In genomic region chr14:92848941-92849340, GRCh38 we compare ENCODE assay signal across 17 cellular contexts. TPM values are rescaled to one million over a fixed set of nuclear protein-coding genes. Genes with fewer than 3 reads are reported as not detected.
DNase-seq lines count a peak whose midpoint lies in the region; ATAC-seq and TF ChIP-seq lines count a peak whose summit lies in the region.
"Had no signal": no experiment of that assay in that cellular context is flagged by ENCODE, and none has a peak within 500 bp of the region (broad histone marks: within the 10 kb centered on the region; RNA-seq: fewer than 3 reads in every experiment).

No MANE protein-coding gene starts in this region.

- TF ChIP-seq RAD21 in SK-N-SH (IDR thresholded peaks at IDR 0.05; ENCODE audit: low read length), result no peak

- no peaks in the 10 kb centered on the region for H3K9me3 ChIP-seq in SK-N-SH
- H3K9me3 ChIP-seq in OCI-LY7 (ENCODE audit: low read length), result no peaks in the 10 kb centered on the region
- H3K9me3 ChIP-seq: adrenal gland, mucosa of descending colon had no signal

- BruUV-seq in OCI-LY7 (replicated peaks; lab: Mats Ljungman, UMichigan), result no TSS peak

- ATAC-seq in SK-N-SH treated with all-trans-retinoic acid at 6 μM for 48 hours, result no peak
- ATAC-seq in GM21360 (IDR thresholded peaks at IDR 0.05; ENCODE audit: unreplicated experiment), result no peak
- ATAC-seq: mucosa of descending colon had no signal

- POLR2A ChIA-PET in SK-N-SH (lab: Yijun Ruan, JAX) (interaction anchor here (1.0 to 2.1 kb wide), 2 partner anchors 76 to 88 kb away, joined by 3 to 11 read pairs; no protein-coding TSS in a partner anchor), OCI-LY7 (lab: Charles Lee) (interaction anchor here (0.7 kb wide), 1 partner anchor 17 kb away, joined by 3 read pairs; no protein-coding TSS in a partner anchor)

- TF ChIP-seq CTCF in SK-N-SH (IDR thresholded peaks at IDR 0.05) (no peak), OCI-LY7 (conservative IDR thresholded peaks at IDR 0.05; ENCODE audit: low read length) (no peak)

- H3K27ac ChIP-seq in SK-N-SH (ENCODE audit: low read depth in 2 of 2, low read length in 1 of 2) (peak overlapping the region in 1 of 2 experiments; percentile 59; a peak in 2 of 4 replicates), OCI-LY7 (ENCODE audit: low read depth, low read length, poor library complexity, severe bottlenecking) (no peak overlapping the region)
- H3K27ac ChIP-seq: adrenal gland, parathyroid adenoma, stomach had no signal

- H3F3A ChIP-seq in SK-N-SH (replicated peaks; ENCODE audit: insufficient read depth), result no peaks in the 10 kb centered on the region

- H3K9me2 ChIP-seq in SK-N-SH (no peaks in the 10 kb centered on the region), OCI-LY7 (ENCODE audit: insufficient read depth, low read length) (no peaks in the 10 kb centered on the region)

- H3K4me3 ChIP-seq in SK-N-SH (ENCODE audit: low read depth in 2 of 2, low read length in 1 of 2) (no peak overlapping the region), OCI-LY7 (ENCODE audit: low read depth, low read length, poor library complexity, severe bottlenecking) (no peak overlapping the region)
- H3K4me3 ChIP-seq: adrenal gland, mucosa of descending colon, smooth muscle cell, stomach had no signal

- H3K4me2 ChIP-seq in SK-N-SH (no peak overlapping the region), OCI-LY7 (ENCODE audit: low read length) (no peak overlapping the region)
- H3K4me2 ChIP-seq: smooth muscle cell had no signal

- DNase-seq in SK-N-SH (peak; percentile 25), NCI-H2029 (lab: John Stamatoyannopoulos, UW) (peak; percentile 14), OCI-LY7 (ENCODE audit: low spot score) (no peak), lung microvascular endothelial cell (ENCODE audit: low read depth in 2 of 2) (peak; percentile 68 to 85), dedifferentiated amniotic fluid mesenchymal stem cell (ENCODE audit: extremely low spot score) (no peak), ureter (ENCODE audit: low spot score) (no peak)
- DNase-seq: activated CD4-positive, alpha-beta T cell treated with anti-CD3 and anti-CD28 coated beads, Interleukin-2, amount 50 U/mL, for 4 hours; Calu3; GOT3; kidney; mucosa of descending colon; stomach had no signal

- H2AFZ ChIP-seq in SK-N-SH (ENCODE audit: low read depth) (no peak overlapping the region), OCI-LY7 (ENCODE audit: low read length) (peak overlapping the region; percentile 23; the same call in 1 of the 2 replicates)
- H2AFZ ChIP-seq: parathyroid adenoma had no signal

- peak in 1 of 2 experiments; percentile 80; a peak in 2 of 4 replicates for TF ChIP-seq EP300 in SK-N-SH (IDR thresholded peaks at IDR 0.05; ENCODE audit: borderline replicate concordance in 1 of 2, low read depth in 1 of 2, low read length in 1 of 2)

- no peaks in the 10 kb centered on the region for H3K36me3 ChIP-seq in SK-N-SH (replicated peaks in 1 of 2; ENCODE audit: control insufficient read depth in 1 of 2, insufficient read depth in 2 of 2, low read length in 1 of 2)
- no peaks in the 10 kb centered on the region for H3K36me3 ChIP-seq in OCI-LY7 (ENCODE audit: insufficient read depth, low read length)
- H3K36me3 ChIP-seq: adrenal gland, stomach had no signal

- no peaks in the 10 kb centered on the region for H4K20me1 ChIP-seq in SK-N-SH (ENCODE audit: insufficient read depth)
- H4K20me1 ChIP-seq in OCI-LY7 (ENCODE audit: insufficient read depth, low read length), result no peaks in the 10 kb centered on the region

- no peak overlapping the region for H3K9ac ChIP-seq in SK-N-SH
- H3K9ac ChIP-seq: parathyroid adenoma had no signal

- CTCF ChIA-PET in SK-N-SH (lab: Yijun Ruan, JAX) (interaction anchor here (0.6 to 1.3 kb wide), 2 partner anchors 32 to 41 kb away, joined by 4 to 5 read pairs; no protein-coding TSS in a partner anchor), OCI-LY7 (lab: Charles Lee; ENCODE audit: unreplicated experiment) (no interaction called here)

- WGBS in SK-N-SH (ENCODE audit: low lambda C conversion rate), result 14% methylated on average over 3 of the region's 3 CpGs

- intact Hi-C loops in OCI-LY7 (cut with micrococcal nuclease; ENCODE audit: unreplicated experiment), result no loop called here

- H3K4me1 ChIP-seq in SK-N-SH (ENCODE audit: control insufficient read depth in 1 of 2, insufficient read depth in 2 of 2, low read depth in 1 of 2, low read length in 1 of 2) (no peaks in the 10 kb centered on the region; a peak in 2 of 4 replicates), OCI-LY7 (ENCODE audit: insufficient read depth, low read length, poor library complexity, severe bottlenecking) (peaks cover 8% of the 10 kb centered on the region)
- H3K4me1 ChIP-seq: parathyroid adenoma had no signal

- no peaks in the 10 kb centered on the region for H3K27me3 ChIP-seq in SK-N-SH (ENCODE audit: insufficient read depth)
- H3K27me3 ChIP-seq: adrenal gland had no signal

- H3K79me2 ChIP-seq in SK-N-SH (ENCODE audit: insufficient read depth) (no peaks in the 10 kb centered on the region), OCI-LY7 (ENCODE audit: insufficient read depth, low read depth, low read length) (no peaks in the 10 kb centered on the region)
- H3K79me2 ChIP-seq: parathyroid adenoma had no signal

TF ChIP-seq in SK-N-SH, 30 proteins besides CTCF, POLR2A, EP300 and RAD21:
- TF ChIP-seq FOXJ3 (CRISPR knock-in tag; IDR thresholded peaks at IDR 0.05) (0 out of 2 replicates have a peak, but pooled peaks have one; percentile 28), MXI1 (IDR thresholded peaks at IDR 0.05; ENCODE audit: low read depth, low read length) (0 out of 2 replicates have a peak, but pooled peaks have one; percentile 18), GATA2 (CRISPR knock-in tag; IDR thresholded peaks at IDR 0.05) (peak; percentile 52), ZBTB33 (IDR thresholded peaks at IDR 0.05; ENCODE audit: borderline replicate concordance, low read depth) (no peak)
TF ChIP-seq in SK-N-SH: peak in this region for 3.

TF ChIP-seq in SK-N-SH treated with all-trans-retinoic acid at 6 μM for 48 hours, 23 proteins besides CTCF, POLR2A, EP300 and RAD21:
- no peak for TF ChIP-seq RARB (CRISPR knock-in tag; IDR thresholded peaks at IDR 0.05)

RNA-seq across cellular contexts. Expression of gene GOLGA5, which starts 54.8 kb away (rescaled TPM):
- 25.6 and 29.1 TPM in 2 replicates for polyA plus RNA-seq in SK-N-SH (2012; rRNA removed)
- polyA plus RNA-seq in SK-N-SH (2012; cell fraction: cytosol; rRNA removed), result 38.9 and 48.7 TPM in 2 replicates
- 10.3 and 18.0 TPM in 2 replicates for polyA plus RNA-seq in SK-N-SH (2012; cell fraction: nucleus; rRNA removed)
- 13.3 and 15.4 TPM in 2 replicates for total RNA-seq in OCI-LY7 (2014; rRNA removed; shearing (Covaris generic))
- total RNA-seq in OCI-LY7 (2022) (19.8 and 22.3 TPM in 2 replicates), lung microvascular endothelial cell (21.4 and 31.9 TPM in 2 replicates), ureter (33.2 TPM)

Comparison
In these comparisons a context has a peak if more than half of its experiments do, and no peak if none do; other contexts are left out.
1. DNase-seq: peak in SK-N-SH (single experiment), NCI-H2029 (single experiment) and lung microvascular endothelial cell (2 of 2); none in OCI-LY7 (single experiment), dedifferentiated amniotic fluid mesenchymal stem cell (single experiment) and ureter (single experiment).